ENCODE assay signal across 1 cellular context in the genomic region with DNA sequence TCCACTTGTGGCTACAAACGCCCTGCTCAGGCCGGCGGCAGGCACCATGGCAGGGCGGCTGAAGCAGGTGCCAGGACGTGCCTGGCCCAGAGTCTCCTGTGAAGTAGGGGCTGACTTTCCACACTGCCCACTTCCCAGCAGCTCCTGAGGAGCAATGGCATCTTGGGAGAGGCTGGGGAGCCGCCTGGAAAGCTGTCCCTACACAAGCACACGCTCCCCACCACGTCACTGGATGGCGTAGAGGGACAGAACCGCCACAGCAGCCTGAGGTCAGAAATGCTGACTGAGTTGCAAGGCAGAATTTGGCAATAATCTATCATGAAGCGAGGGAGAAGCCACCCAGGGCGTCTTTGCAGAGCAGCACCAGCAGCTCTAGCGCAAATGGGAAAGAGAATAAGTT.
TF ChIP-seq lines count a peak whose summit lies in the region.

No MANE protein-coding gene starts in this region.

TF ChIP-seq in GM23338, 12 proteins besides CTCF, POLR2A, EP300 and RAD21 (continued from another document):
- TF ChIP-seq, protein P1, sequence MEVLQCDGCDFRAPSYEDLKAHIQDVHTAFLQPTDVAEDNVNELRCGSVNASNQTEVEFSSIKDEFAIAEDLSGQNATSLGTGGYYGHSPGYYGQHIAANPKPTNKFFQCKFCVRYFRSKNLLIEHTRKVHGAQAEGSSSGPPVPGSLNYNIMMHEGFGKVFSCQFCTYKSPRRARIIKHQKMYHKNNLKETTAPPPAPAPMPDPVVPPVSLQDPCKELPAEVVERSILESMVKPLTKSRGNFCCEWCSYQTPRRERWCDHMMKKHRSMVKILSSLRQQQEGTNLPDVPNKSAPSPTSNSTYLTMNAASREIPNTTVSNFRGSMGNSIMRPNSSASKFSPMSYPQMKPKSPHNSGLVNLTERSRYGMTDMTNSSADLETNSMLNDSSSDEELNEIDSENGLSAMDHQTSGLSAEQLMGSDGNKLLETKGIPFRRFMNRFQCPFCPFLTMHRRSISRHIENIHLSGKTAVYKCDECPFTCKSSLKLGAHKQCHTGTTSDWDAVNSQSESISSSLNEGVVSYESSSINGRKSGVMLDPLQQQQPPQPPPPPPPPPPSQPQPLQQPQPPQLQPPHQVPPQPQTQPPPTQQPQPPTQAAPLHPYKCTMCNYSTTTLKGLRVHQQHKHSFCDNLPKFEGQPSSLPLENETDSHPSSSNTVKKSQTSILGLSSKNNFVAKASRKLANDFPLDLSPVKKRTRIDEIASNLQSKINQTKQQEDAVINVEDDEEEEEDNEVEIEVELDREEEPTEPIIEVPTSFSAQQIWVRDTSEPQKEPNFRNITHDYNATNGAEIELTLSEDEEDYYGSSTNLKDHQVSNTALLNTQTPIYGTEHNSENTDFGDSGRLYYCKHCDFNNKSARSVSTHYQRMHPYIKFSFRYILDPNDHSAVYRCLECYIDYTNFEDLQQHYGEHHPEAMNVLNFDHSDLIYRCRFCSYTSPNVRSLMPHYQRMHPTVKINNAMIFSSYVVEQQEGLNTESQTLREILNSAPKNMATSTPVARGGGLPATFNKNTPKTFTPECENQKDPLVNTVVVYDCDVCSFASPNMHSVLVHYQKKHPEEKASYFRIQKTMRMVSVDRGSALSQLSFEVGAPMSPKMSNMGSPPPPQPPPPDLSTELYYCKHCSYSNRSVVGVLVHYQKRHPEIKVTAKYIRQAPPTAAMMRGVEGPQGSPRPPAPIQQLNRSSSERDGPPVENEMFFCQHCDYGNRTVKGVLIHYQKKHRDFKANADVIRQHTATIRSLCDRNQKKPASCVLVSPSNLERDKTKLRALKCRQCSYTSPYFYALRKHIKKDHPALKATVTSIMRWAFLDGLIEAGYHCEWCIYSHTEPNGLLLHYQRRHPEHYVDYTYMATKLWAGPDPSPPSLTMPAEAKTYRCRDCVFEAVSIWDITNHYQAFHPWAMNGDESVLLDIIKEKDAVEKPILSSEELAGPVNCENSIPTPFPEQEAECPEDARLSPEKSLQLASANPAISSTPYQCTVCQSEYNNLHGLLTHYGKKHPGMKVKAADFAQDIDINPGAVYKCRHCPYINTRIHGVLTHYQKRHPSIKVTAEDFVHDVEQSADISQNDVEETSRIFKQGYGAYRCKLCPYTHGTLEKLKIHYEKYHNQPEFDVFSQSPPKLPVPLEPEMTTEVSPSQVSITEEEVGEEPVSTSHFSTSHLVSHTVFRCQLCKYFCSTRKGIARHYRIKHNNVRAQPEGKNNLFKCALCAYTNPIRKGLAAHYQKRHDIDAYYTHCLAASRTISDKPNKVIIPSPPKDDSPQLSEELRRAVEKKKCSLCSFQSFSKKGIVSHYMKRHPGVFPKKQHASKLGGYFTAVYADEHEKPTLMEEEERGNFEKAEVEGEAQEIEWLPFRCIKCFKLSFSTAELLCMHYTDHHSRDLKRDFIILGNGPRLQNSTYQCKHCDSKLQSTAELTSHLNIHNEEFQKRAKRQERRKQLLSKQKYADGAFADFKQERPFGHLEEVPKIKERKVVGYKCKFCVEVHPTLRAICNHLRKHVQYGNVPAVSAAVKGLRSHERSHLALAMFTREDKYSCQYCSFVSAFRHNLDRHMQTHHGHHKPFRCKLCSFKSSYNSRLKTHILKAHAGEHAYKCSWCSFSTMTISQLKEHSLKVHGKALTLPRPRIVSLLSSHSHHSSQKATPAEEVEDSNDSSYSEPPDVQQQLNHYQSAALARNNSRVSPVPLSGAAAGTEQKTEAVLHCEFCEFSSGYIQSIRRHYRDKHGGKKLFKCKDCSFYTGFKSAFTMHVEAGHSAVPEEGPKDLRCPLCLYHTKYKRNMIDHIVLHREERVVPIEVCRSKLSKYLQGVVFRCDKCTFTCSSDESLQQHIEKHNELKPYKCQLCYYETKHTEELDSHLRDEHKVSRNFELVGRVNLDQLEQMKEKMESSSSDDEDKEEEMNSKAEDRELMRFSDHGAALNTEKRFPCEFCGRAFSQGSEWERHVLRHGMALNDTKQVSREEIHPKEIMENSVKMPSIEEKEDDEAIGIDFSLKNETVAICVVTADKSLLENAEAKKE (CRISPR knock-in tag; IDR thresholded peaks at IDR 0.05): no peak
- TF ChIP-seq STAT1 (IDR thresholded peaks at IDR 0.05; ENCODE audit: unreplicated experiment) (no peak), CREB1 (CRISPR knock-in tag; IDR thresholded peaks at IDR 0.05; ENCODE audit: low read depth) (no peak), ETS1 (IDR thresholded peaks at IDR 0.05) (no peak), ZNF331 (CRISPR knock-in tag; IDR thresholded peaks at IDR 0.05; ENCODE audit: low read depth) (no peak), NANOG (IDR thresholded peaks at IDR 0.05; ENCODE audit: borderline replicate concordance) (no peak), REST (IDR thresholded peaks at IDR 0.05; ENCODE audit: unreplicated experiment) (no peak)
